In genomic region chr17:44222112-44222869, GRCh38 we compare ENCODE assay signal across 1 cellular context.
A peak's percentile ranks its signal among the peaks of the same experiment; 100 is the strongest.
TF ChIP-seq lines count a peak whose summit lies in the region.

No MANE protein-coding gene starts in this region.

TF ChIP-seq in HepG2, 621 proteins besides CTCF, POLR2A, EP300 and RAD21 (continued from another document and continues in another):
- TF ChIP-seq ZNF337 (CRISPR knock-in tag; IDR thresholded peaks at IDR 0.05; ENCODE audit: borderline replicate concordance, low read depth), result no peak
- no peak for TF ChIP-seq ZNF615 (CRISPR knock-in tag; IDR thresholded peaks at IDR 0.05; ENCODE audit: borderline replicate concordance)
- no peak for TF ChIP-seq TBX3 (IDR thresholded peaks at IDR 0.05; ENCODE audit: borderline replicate concordance)
- no peak for TF ChIP-seq MXD1 (CRISPR knock-in tag; IDR thresholded peaks at IDR 0.05)
- TF ChIP-seq TFDP2 (CRISPR knock-in tag; IDR thresholded peaks at IDR 0.05), result no peak
- TF ChIP-seq ZNF740 (CRISPR knock-in tag; IDR thresholded peaks at IDR 0.05), result no peak; the same call in none of the 2 replicates
- no peak for TF ChIP-seq MEIS1 (CRISPR knock-in tag; IDR thresholded peaks at IDR 0.05; ENCODE audit: borderline replicate concordance)
- no peak for TF ChIP-seq ZNF343 (CRISPR knock-in tag; IDR thresholded peaks at IDR 0.05)
- TF ChIP-seq ZNF562 (CRISPR knock-in tag; IDR thresholded peaks at IDR 0.05; ENCODE audit: borderline replicate concordance), result no peak
- TF ChIP-seq ZBTB10 (CRISPR knock-in tag; IDR thresholded peaks at IDR 0.05; ENCODE audit: borderline replicate concordance), result peak; percentile 75; the same call in 1 of the 2 replicates
- TF ChIP-seq RAD51 (IDR thresholded peaks at IDR 0.05; ENCODE audit: borderline replicate concordance), result no peak
- no peak for TF ChIP-seq MIXL1 (CRISPR knock-in tag; IDR thresholded peaks at IDR 0.05)
- peak; percentile 49; the same call in 1 of the 2 replicates for TF ChIP-seq ZNF777 (CRISPR knock-in tag; IDR thresholded peaks at IDR 0.05)
- TF ChIP-seq THRA (CRISPR knock-in tag; IDR thresholded peaks at IDR 0.05; ENCODE audit: borderline replicate concordance), result no peak
- no peak for TF ChIP-seq ZFYVE20 (CRISPR knock-in tag; IDR thresholded peaks at IDR 0.05; ENCODE audit: borderline replicate concordance, low read depth)
- no peak for TF ChIP-seq ZBTB2 (CRISPR knock-in tag; IDR thresholded peaks at IDR 0.05; ENCODE audit: low read depth)
- TF ChIP-seq REXO4 (CRISPR knock-in tag; IDR thresholded peaks at IDR 0.05; ENCODE audit: borderline replicate concordance), result no peak
- TF ChIP-seq POLR2AphosphoS2 (IDR thresholded peaks at IDR 0.05; ENCODE audit: low read depth, low read length), result no peak
- TF ChIP-seq ZC3H4 (CRISPR knock-in tag; IDR thresholded peaks at IDR 0.05; ENCODE audit: borderline replicate concordance), result no peak
- TF ChIP-seq NR1H2 (CRISPR knock-in tag; IDR thresholded peaks at IDR 0.05; ENCODE audit: borderline replicate concordance, low read depth), result no peak
- TF ChIP-seq BRCA1 (CRISPR knock-in tag; IDR thresholded peaks at IDR 0.05), result no peak; the same call in 1 of the 2 replicates
- no peak for TF ChIP-seq LRRFIP1 (CRISPR knock-in tag; conservative IDR thresholded peaks at IDR 0.05)
- TF ChIP-seq ZNF205 (CRISPR knock-in tag; IDR thresholded peaks at IDR 0.05), result no peak
- TF ChIP-seq ZNF776 (CRISPR knock-in tag; IDR thresholded peaks at IDR 0.05), result no peak
- no peak for TF ChIP-seq BATF2 (CRISPR knock-in tag; IDR thresholded peaks at IDR 0.05)
- TF ChIP-seq ZFP41 (CRISPR knock-in tag; IDR thresholded peaks at IDR 0.05; ENCODE audit: borderline replicate concordance), result no peak
- no peak for TF ChIP-seq RBAK (CRISPR knock-in tag; IDR thresholded peaks at IDR 0.05)
- TF ChIP-seq ASH2L (IDR thresholded peaks at IDR 0.05; ENCODE audit: insufficient read length, low read depth, low read length), result no peak
- no peak for TF ChIP-seq ZSCAN5A (CRISPR knock-in tag; IDR thresholded peaks at IDR 0.05; ENCODE audit: borderline replicate concordance)
- TF ChIP-seq ZNF710 (CRISPR knock-in tag; IDR thresholded peaks at IDR 0.05; ENCODE audit: borderline replicate concordance), result 0 out of 2 replicates have a peak, but pooled peaks have one; percentile 14
- TF ChIP-seq NCOA1 (CRISPR knock-in tag; IDR thresholded peaks at IDR 0.05), result no peak
- no peak for TF ChIP-seq SYNCRIP (IDR thresholded peaks at IDR 0.05; ENCODE audit: insufficient read depth, low read depth, low read length)
- TF ChIP-seq ZNF333 (CRISPR knock-in tag; IDR thresholded peaks at IDR 0.05; ENCODE audit: borderline replicate concordance), result 0 out of 2 replicates have a peak, but pooled peaks have one; percentile 59
- no peak for TF ChIP-seq ZNF781 (CRISPR knock-in tag; IDR thresholded peaks at IDR 0.05; ENCODE audit: borderline replicate concordance, not compliant biosample characterization)
- TF ChIP-seq ZNF766 (CRISPR knock-in tag; IDR thresholded peaks at IDR 0.05; ENCODE audit: borderline replicate concordance), result no peak
- TF ChIP-seq ZBTB4 (CRISPR knock-in tag; IDR thresholded peaks at IDR 0.05; ENCODE audit: borderline replicate concordance), result no peak
- TF ChIP-seq TEAD3 (CRISPR knock-in tag; optimal IDR thresholded peaks at IDR 0.05; ENCODE audit: borderline replicate concordance), result no peak
- peak; percentile 23 for TF ChIP-seq U2AF1 (optimal IDR thresholded peaks at IDR 0.05; ENCODE audit: low read depth, low read length)
- TF ChIP-seq MXI1 (IDR thresholded peaks at IDR 0.05; ENCODE audit: borderline replicate concordance, low read depth, low read length), result no peak
- TF ChIP-seq HOXA9 (CRISPR knock-in tag; IDR thresholded peaks at IDR 0.05; ENCODE audit: borderline replicate concordance), result no peak
- TF ChIP-seq ZNF317 (CRISPR knock-in tag; IDR thresholded peaks at IDR 0.05), result no peak
- peak; percentile 96 for TF ChIP-seq AGO2 (optimal IDR thresholded peaks at IDR 0.05; ENCODE audit: low read depth, low read length)
- no peak for TF ChIP-seq ZFP36L2 (CRISPR knock-in tag; IDR thresholded peaks at IDR 0.05)
